Comparison of ENCODE assay signal across 8 cellular contexts in the genomic region with DNA sequence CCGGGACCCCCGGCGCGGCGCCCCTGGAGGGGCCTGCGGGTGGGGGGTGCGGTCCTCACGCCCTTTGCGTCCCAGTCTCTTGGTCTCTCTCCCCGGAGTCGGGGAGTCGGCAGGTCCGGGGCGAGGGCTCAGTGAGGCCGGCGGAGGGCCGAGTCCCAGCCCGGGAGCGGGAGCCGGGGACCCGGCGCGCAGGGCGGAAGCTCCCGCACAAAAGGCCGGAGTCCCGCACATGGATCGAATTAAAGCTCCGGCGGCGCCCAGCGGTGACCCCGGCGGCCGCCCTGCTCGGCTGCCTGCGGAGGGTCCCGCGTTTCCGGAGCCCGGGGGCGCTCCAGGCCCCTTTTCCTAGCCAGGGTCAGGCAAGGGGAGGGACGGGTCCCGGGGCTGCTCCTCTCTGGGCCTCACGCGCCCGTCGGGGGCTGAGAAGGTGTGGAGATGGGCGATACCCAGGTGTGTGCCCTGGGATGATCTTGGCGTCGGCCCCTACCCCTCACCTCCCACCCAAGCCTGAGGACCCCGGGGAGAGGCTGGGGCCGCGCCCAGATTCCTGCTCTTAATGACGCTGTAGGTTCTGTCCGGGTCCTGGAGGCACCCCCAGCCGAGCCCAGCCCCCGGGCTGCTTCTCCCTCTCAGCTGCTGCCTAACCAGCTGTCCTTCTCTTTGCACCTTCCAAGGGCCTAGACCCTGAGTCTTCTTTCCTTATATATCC. TPM values are rescaled to one million over a fixed set of nuclear protein-coding genes. Genes with fewer than 3 reads are reported as not detected.
DNase-seq lines count a peak whose midpoint lies in the region; ATAC-seq and TF ChIP-seq lines count a peak whose summit lies in the region.

No MANE protein-coding gene starts in this region.

- peaks cover 7% of the 10 kb centered on the region for H3K4me1 Mint-ChIP-seq in activated naive CD8-positive, alpha-beta T cell treated with anti-CD3 and anti-CD28 coated beads, Interleukin-2, amount 10 ng/mL, durations not matched to agents 7 days and 5 days

- H3K4me1 ChIP-seq in GM23248 (ENCODE audit: insufficient read depth) (peaks cover 23% of the 10 kb centered on the region), right atrium auricular region (peaks cover 0 to 74% of the 10 kb centered on the region in 2 donors)

- peak overlapping the region; percentile 23; the same call in 1 of the 2 replicates for H3K27ac ChIP-seq in GM23248
- H3K27ac ChIP-seq in right atrium auricular region, result peak overlapping the region; percentile 86 to 91

- no peak for TF ChIP-seq CTCF in right atrium auricular region (IDR thresholded peaks at IDR 0.05)

- H3K36me3 ChIP-seq in GM23248 (ENCODE audit: low read depth) (no peaks in the 10 kb centered on the region), right atrium auricular region (no peaks in the 10 kb centered on the region)

- peaks cover 5% of the 10 kb centered on the region for H3F3A ChIP-seq in GM23248 (ENCODE audit: insufficient read depth)

- no peaks in the 10 kb centered on the region for H3K9me3 Mint-ChIP-seq in activated naive CD8-positive, alpha-beta T cell treated with anti-CD3 and anti-CD28 coated beads, Interleukin-2, amount 10 ng/mL, durations not matched to agents 7 days and 5 days

- H3K27me3 ChIP-seq in GM23248 (replicated peaks; ENCODE audit: insufficient read depth) (no peaks in the 10 kb centered on the region), right atrium auricular region (no peaks in the 10 kb centered on the region)

- peaks cover 45% of the 10 kb centered on the region for H3K79me2 ChIP-seq in GM23248 (ENCODE audit: insufficient read depth)

- H3K9me3 ChIP-seq in GM23248 (ENCODE audit: low read depth) (no peaks in the 10 kb centered on the region), right atrium auricular region (no peaks in the 10 kb centered on the region)

- in situ Hi-C loops in GM23248 (cut with MboI), result no loop called here

- H3K4me3 Mint-ChIP-seq in activated naive CD8-positive, alpha-beta T cell treated with anti-CD3 and anti-CD28 coated beads, Interleukin-2, amount 10 ng/mL, durations not matched to agents 7 days and 5 days, result no peak overlapping the region

- intact Hi-C loops in sciatic nerve (cut with DNase I), result no loop called here

- POLR2A ChIA-PET in activated naive CD8-positive, alpha-beta T cell treated with anti-CD3 and anti-CD28 coated beads, Interleukin-2, amount 10 ng/mL, durations not matched to agents 7 days and 5 days (lab: Charles Lee), result no interaction called here

- H3K4me3 ChIP-seq in GM23248 (peak overlapping the region; percentile 77), right atrium auricular region (peak overlapping the region; percentile 79 to 81)

- H2AFZ ChIP-seq in GM23248, result peak overlapping the region; percentile 62

- H3K27ac Mint-ChIP-seq in activated naive CD8-positive, alpha-beta T cell treated with anti-CD3 and anti-CD28 coated beads, Interleukin-2, amount 10 ng/mL, durations not matched to agents 7 days and 5 days, result no peak overlapping the region

- no peaks in the 10 kb centered on the region for H4K20me1 ChIP-seq in GM23248 (ENCODE audit: insufficient read depth)

- no peaks in the 10 kb centered on the region for H3K9me2 ChIP-seq in GM23248 (ENCODE audit: insufficient read depth)

- peaks cover 60% of the 10 kb centered on the region for H3K27me3 Mint-ChIP-seq in activated naive CD8-positive, alpha-beta T cell treated with anti-CD3 and anti-CD28 coated beads, Interleukin-2, amount 10 ng/mL, durations not matched to agents 7 days and 5 days

- peak; percentile 21 for ATAC-seq in activated naive CD8-positive, alpha-beta T cell treated with anti-CD3 and anti-CD28 coated beads, Interleukin-2, amount 10 ng/mL, durations not matched to agents 7 days and 5 days (ENCODE audit: low read depth)
- ATAC-seq in sciatic nerve (peak; percentile 3), HG03196 (IDR thresholded peaks at IDR 0.05; ENCODE audit: unreplicated experiment) (no peak), HG02610 (IDR thresholded peaks at IDR 0.05; ENCODE audit: unreplicated experiment) (no peak)

- DNase-seq in GM23248, result peak; percentile 66
- peak; percentile 47 for DNase-seq in activated naive CD8-positive, alpha-beta T cell treated with anti-CD3 and anti-CD28 coated beads, Interleukin-2, amount 10 ng/mL, durations not matched to agents 7 days and 5 days
- DNase-seq in right atrium auricular region (ENCODE audit: low spot score), result no peak
- DNase-seq in sciatic nerve (ENCODE audit: low spot score), result no peak
- no peak for DNase-seq in HUDEP-2 (lab: John Stamatoyannopoulos, UW; ENCODE audit: unreplicated experiment in 76 of 76)
- DNase-seq in amygdala (lab: John Stamatoyannopoulos, UW), result no peak

- 2 to 5% methylated on average over 33 to 41 of the region's 58 CpGs for WGBS in GM23248 (ENCODE audit: low coverage in 1 of 2, low lambda C conversion rate in 2 of 2, missing lambda C conversion rate in 2 of 2), 2 experiments

- H3K36me3 Mint-ChIP-seq in activated naive CD8-positive, alpha-beta T cell treated with anti-CD3 and anti-CD28 coated beads, Interleukin-2, amount 10 ng/mL, durations not matched to agents 7 days and 5 days, result no peaks in the 10 kb centered on the region

- peak overlapping the region; percentile 82 for H3K9ac ChIP-seq in GM23248

- H3K4me2 ChIP-seq in GM23248 (ENCODE audit: unreplicated experiment), result peak overlapping the region; percentile 67

RNA-seq across cellular contexts. Expression of gene FBLIM1, which starts 0.5 kb away (rescaled TPM):
- 59.6 and 69.9 TPM in 2 replicates for total RNA-seq in GM23248 (2014; rRNA removed; shearing (Covaris generic))
- polyA plus RNA-seq in GM23248 (2016; fragmentation: Nextera tagmentation; extraction: Ambion mirVana), result 63.3 and 67.3 TPM in 2 replicates
- under 1 TPM in 1 of 2 experiments, not detected in 1; 0.26 TPM for total RNA-seq in activated naive CD8-positive, alpha-beta T cell treated with anti-CD3 and anti-CD28 coated beads, Interleukin-2, amount 10 ng/mL, durations not matched to agents 7 days and 5 days
- 100 to 1,000 TPM in 1 of 2 donors, 10 to 100 TPM in 1; 66.6 to 124 TPM for total RNA-seq in right atrium auricular region
- total RNA-seq in sciatic nerve, result 29.0 TPM

RNA-seq across cellular contexts. Expression of gene TMEM82, which starts 16.8 kb away (rescaled TPM):
- not detected in 2 replicates for total RNA-seq in GM23248 (2014; rRNA removed; shearing (Covaris generic))
- polyA plus RNA-seq in GM23248 (2016; fragmentation: Nextera tagmentation; extraction: Ambion mirVana), result not detected in 2 replicates
- total RNA-seq in activated naive CD8-positive, alpha-beta T cell treated with anti-CD3 and anti-CD28 coated beads, Interleukin-2, amount 10 ng/mL, durations not matched to agents 7 days and 5 days, result not detected
- total RNA-seq in right atrium auricular region, result not detected
- total RNA-seq in sciatic nerve, result not detected

RNA-seq across cellular contexts. Expression of gene SLC25A34, which starts 23.0 kb away (rescaled TPM):
- 0.13 and 0.54 TPM in 2 replicates for total RNA-seq in GM23248 (2014; rRNA removed; shearing (Covaris generic))
- 0.20 and 0.29 TPM in 2 replicates for polyA plus RNA-seq in GM23248 (2016; fragmentation: Nextera tagmentation; extraction: Ambion mirVana)
- total RNA-seq in activated naive CD8-positive, alpha-beta T cell treated with anti-CD3 and anti-CD28 coated beads, Interleukin-2, amount 10 ng/mL, durations not matched to agents 7 days and 5 days, result 1 to 10 TPM; 1.6 to 2.7 TPM
- total RNA-seq in right atrium auricular region (10 to 100 TPM in 1 of 2 donors, 1 to 10 TPM in 1; 4.2 to 16.1 TPM), sciatic nerve (1.6 TPM)

RNA-seq across cellular contexts. Expression of gene UQCRHL, which starts 48.3 kb away (rescaled TPM):
- total RNA-seq in GM23248 (2014; rRNA removed; shearing (Covaris generic)), result 0.32 and 0.51 TPM in 2 replicates
- 0.60 and 0.65 TPM in 2 replicates for polyA plus RNA-seq in GM23248 (2016; fragmentation: Nextera tagmentation; extraction: Ambion mirVana)
- 1 to 10 TPM; 1.8 to 1.9 TPM for total RNA-seq in activated naive CD8-positive, alpha-beta T cell treated with anti-CD3 and anti-CD28 coated beads, Interleukin-2, amount 10 ng/mL, durations not matched to agents 7 days and 5 days
- 1 to 10 TPM; 1.6 to 5.5 TPM for total RNA-seq in right atrium auricular region
- total RNA-seq in sciatic nerve, result 1.5 TPM

Comparison
In these comparisons a context has a peak if more than half of its experiments do, and no peak if none do; other contexts are left out.
1. DNase-seq: peak in GM23248 (single experiment) and activated naive CD8-positive, alpha-beta T cell treated with anti-CD3 and anti-CD28 coated beads, Interleukin-2, amount 10 ng/mL, durations not matched to agents 7 days and 5 days (single experiment); none in right atrium auricular region (single experiment), sciatic nerve (single experiment), HUDEP-2 (0 of 76) and amygdala (0 of 56).
2. ATAC-seq: peak in activated naive CD8-positive, alpha-beta T cell treated with anti-CD3 and anti-CD28 coated beads, Interleukin-2, amount 10 ng/mL, durations not matched to agents 7 days and 5 days (single experiment) and sciatic nerve (single experiment); none in HG03196 (single experiment) and HG02610 (single experiment).
3. RNA of gene FBLIM1, which starts 0.5 kb away (total RNA-seq): 66.6 to 124 TPM in right atrium auricular region, 59.6 to 69.9 TPM in GM23248 and 29.0 TPM in sciatic nerve (single experiment); 0.26 TPM in activated naive CD8-positive, alpha-beta T cell treated with anti-CD3 and anti-CD28 coated beads, Interleukin-2, amount 10 ng/mL, durations not matched to agents 7 days and 5 days; every median in the first group is over 10 times any median in the second.